8 cellular contexts compared by ENCODE assay signal in the genomic region with DNA sequence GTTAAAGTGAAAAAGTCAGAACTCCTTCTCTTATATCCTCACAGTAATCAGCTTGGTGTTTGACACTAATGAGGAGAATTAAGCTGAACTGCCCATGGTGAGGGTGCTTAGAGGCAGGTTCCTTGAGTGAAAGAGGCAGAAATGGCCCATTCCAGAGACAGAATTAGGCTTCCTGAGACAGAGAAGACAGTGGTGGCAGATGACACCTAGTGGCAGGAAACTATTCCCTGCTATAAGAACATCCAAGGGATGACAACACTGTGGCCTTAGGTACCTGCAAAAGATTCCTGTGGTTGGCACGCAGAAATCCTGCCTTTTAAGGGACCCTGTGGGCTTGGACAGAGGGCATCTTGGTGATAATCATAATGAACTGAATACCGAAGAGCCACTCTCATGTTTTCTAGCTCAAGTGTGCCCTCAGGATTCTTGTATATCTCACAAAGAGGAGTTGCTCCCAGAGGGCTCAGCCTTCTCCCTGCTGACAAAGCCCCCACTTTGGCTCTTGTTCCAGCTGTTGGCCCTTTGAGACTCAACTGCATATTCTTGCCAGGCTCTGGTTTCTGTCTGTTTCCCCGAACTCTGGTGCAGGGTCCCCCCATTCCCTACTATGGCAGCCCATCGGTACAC. TPM values are rescaled to one million over a fixed set of nuclear protein-coding genes. Genes with fewer than 3 reads are reported as not detected.
DNase-seq lines count a peak whose midpoint lies in the region; ATAC-seq, FAIRE-seq and TF ChIP-seq lines count a peak whose summit lies in the region.

No MANE protein-coding gene starts in this region.

- no peak overlapping the region for H3K9ac ChIP-seq in NT2/D1 (ENCODE audit: insufficient read length, low read depth)

- H3K9me3 ChIP-seq in NT2/D1 (ENCODE audit: insufficient read depth, low read length) (no peaks in the 10 kb centered on the region), left lung (no peaks in the 10 kb centered on the region)

- H3K27me3 ChIP-seq in NT2/D1 (ENCODE audit: insufficient read depth, insufficient read length) (no peaks in the 10 kb centered on the region), left lung (peaks cover 2 to 6% of the 10 kb centered on the region in 2 donors)

- ATAC-seq in left lung: peak; percentile 82

- H3K4me3 Mint-ChIP-seq in activated CD4-positive, alpha-beta T cell treated with anti-CD3 and anti-CD28 coated beads, Interleukin-2, amount 10 ng/mL, durations not matched to agents 24 days and 14 days: no peak overlapping the region
- H3K4me3 Mint-ChIP-seq in chondrocyte (ENCODE audit: unreplicated experiment): no peak overlapping the region

- H3K36me3 ChIP-seq in NT2/D1 (ENCODE audit: insufficient read depth, insufficient read length, low read length): no peaks in the 10 kb centered on the region
- no peaks in the 10 kb centered on the region for H3K36me3 ChIP-seq in left lung

- TF ChIP-seq CTCF in chondrocyte (IDR thresholded peaks at IDR 0.05) (peak; percentile 90), left lung (IDR thresholded peaks at IDR 0.05) (peak; percentile 55 to 57)

- DNase-seq in activated CD4-positive, alpha-beta T cell treated with anti-CD3 and anti-CD28 coated beads, Interleukin-2, amount 10 ng/mL, durations not matched to agents 24 days and 14 days: peak; percentile 71
- no peak for DNase-seq in activated CD4-positive, alpha-beta T cell treated with anti-CD3 and anti-CD28 coated beads, Interleukin-2, amount 50 U/mL, for 4 hours
- DNase-seq in NT2/D1 (ENCODE audit: low read depth, low spot score): peak; percentile 40
- DNase-seq in chondrocyte (ENCODE audit: low spot score): no peak
- peak in 1 of 2 donors; percentile 4 for DNase-seq in left lung
- peak; percentile 66 for DNase-seq in urothelium cell line (ENCODE audit: low spot score)
- DNase-seq in stimulated activated naive CD4-positive, alpha-beta T cell treated with Interleukin-2 at 50 U/mL for 16 hours (lab: John Stamatoyannopoulos, UW): no peak

- H3K27ac ChIP-seq in left lung: no peak overlapping the region

- TF ChIP-seq EP300 in Ishikawa (IDR thresholded peaks at IDR 0.05; ENCODE audit: borderline replicate concordance): no peak

- no peaks in the 10 kb centered on the region for H3K4me1 ChIP-seq in NT2/D1 (ENCODE audit: insufficient read depth, insufficient read length)
- H3K4me1 ChIP-seq in left lung: no peaks in the 10 kb centered on the region

- FAIRE-seq in urothelium cell line (lab: Jason Lieb, UNC): no peak

- no peaks in the 10 kb centered on the region for H3K36me3 Mint-ChIP-seq in activated CD4-positive, alpha-beta T cell treated with anti-CD3 and anti-CD28 coated beads, Interleukin-2, amount 10 ng/mL, durations not matched to agents 24 days and 14 days (ENCODE audit: low read depth)
- no peaks in the 10 kb centered on the region for H3K36me3 Mint-ChIP-seq in chondrocyte (ENCODE audit: low read depth)

- TF ChIP-seq RAD21 in Ishikawa (IDR thresholded peaks at IDR 0.05; ENCODE audit: low read depth): peak; percentile 79

- intact Hi-C loops in activated CD4-positive, alpha-beta T cell treated with anti-CD3 and anti-CD28 coated beads, Interleukin-2, amount 10 ng/mL, durations not matched to agents 24 days and 14 days (cut with micrococcal nuclease): loop anchor here (1.0 to 2.0 kb wide), 3 partner anchors 274 to 396 kb away; no protein-coding TSS in a partner anchor
- intact Hi-C loops in left lung (cut with DNase I): loop anchor here in 1 of 2 donors (5.0 kb wide), 1 partner anchor 319 kb away; no protein-coding TSS in a partner anchor

- H3K4me1 Mint-ChIP-seq in activated CD4-positive, alpha-beta T cell treated with anti-CD3 and anti-CD28 coated beads, Interleukin-2, amount 10 ng/mL, durations not matched to agents 24 days and 14 days: no peaks in the 10 kb centered on the region
- no peaks in the 10 kb centered on the region for H3K4me1 Mint-ChIP-seq in chondrocyte (ENCODE audit: low read depth)

- H3K4me3 ChIP-seq in NT2/D1 (ENCODE audit: insufficient read length, low read depth) (no peak overlapping the region), left lung (no peak overlapping the region)

- H3K27me3 Mint-ChIP-seq in activated CD4-positive, alpha-beta T cell treated with anti-CD3 and anti-CD28 coated beads, Interleukin-2, amount 10 ng/mL, durations not matched to agents 24 days and 14 days: peaks cover 51% of the 10 kb centered on the region
- peaks cover 6% of the 10 kb centered on the region for H3K27me3 Mint-ChIP-seq in chondrocyte (ENCODE audit: low read depth)

- no peaks in the 10 kb centered on the region for H3K9me3 Mint-ChIP-seq in activated CD4-positive, alpha-beta T cell treated with anti-CD3 and anti-CD28 coated beads, Interleukin-2, amount 10 ng/mL, durations not matched to agents 24 days and 14 days
- peaks cover 6% of the 10 kb centered on the region for H3K9me3 Mint-ChIP-seq in chondrocyte (ENCODE audit: low read depth)

- H3K27ac Mint-ChIP-seq in activated CD4-positive, alpha-beta T cell treated with anti-CD3 and anti-CD28 coated beads, Interleukin-2, amount 10 ng/mL, durations not matched to agents 24 days and 14 days: no peak overlapping the region
- H3K27ac Mint-ChIP-seq in chondrocyte (ENCODE audit: unreplicated experiment): no peak overlapping the region

TF ChIP-seq in Ishikawa, 13 proteins besides CTCF, POLR2A, EP300 and RAD21:
- TF ChIP-seq, protein P1, sequence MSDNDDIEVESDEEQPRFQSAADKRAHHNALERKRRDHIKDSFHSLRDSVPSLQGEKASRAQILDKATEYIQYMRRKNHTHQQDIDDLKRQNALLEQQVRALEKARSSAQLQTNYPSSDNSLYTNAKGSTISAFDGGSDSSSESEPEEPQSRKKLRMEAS (IDR thresholded peaks at IDR 0.05): no peak
- TF ChIP-seq NFIC (IDR thresholded peaks at IDR 0.05) (no peak), TCF12 (IDR thresholded peaks at IDR 0.05; ENCODE audit: low read depth) (no peak), YY1 (IDR thresholded peaks at IDR 0.05; ENCODE audit: low read depth) (no peak), CEBPB (IDR thresholded peaks at IDR 0.05) (no peak), FOXM1 (IDR thresholded peaks at IDR 0.05; ENCODE audit: borderline replicate concordance, low read depth) (no peak), TAF1 (IDR thresholded peaks at IDR 0.05; ENCODE audit: low read depth) (no peak), CREB1 (IDR thresholded peaks at IDR 0.05; ENCODE audit: low read depth) (no peak)
- TF ChIP-seq, protein P2, sequence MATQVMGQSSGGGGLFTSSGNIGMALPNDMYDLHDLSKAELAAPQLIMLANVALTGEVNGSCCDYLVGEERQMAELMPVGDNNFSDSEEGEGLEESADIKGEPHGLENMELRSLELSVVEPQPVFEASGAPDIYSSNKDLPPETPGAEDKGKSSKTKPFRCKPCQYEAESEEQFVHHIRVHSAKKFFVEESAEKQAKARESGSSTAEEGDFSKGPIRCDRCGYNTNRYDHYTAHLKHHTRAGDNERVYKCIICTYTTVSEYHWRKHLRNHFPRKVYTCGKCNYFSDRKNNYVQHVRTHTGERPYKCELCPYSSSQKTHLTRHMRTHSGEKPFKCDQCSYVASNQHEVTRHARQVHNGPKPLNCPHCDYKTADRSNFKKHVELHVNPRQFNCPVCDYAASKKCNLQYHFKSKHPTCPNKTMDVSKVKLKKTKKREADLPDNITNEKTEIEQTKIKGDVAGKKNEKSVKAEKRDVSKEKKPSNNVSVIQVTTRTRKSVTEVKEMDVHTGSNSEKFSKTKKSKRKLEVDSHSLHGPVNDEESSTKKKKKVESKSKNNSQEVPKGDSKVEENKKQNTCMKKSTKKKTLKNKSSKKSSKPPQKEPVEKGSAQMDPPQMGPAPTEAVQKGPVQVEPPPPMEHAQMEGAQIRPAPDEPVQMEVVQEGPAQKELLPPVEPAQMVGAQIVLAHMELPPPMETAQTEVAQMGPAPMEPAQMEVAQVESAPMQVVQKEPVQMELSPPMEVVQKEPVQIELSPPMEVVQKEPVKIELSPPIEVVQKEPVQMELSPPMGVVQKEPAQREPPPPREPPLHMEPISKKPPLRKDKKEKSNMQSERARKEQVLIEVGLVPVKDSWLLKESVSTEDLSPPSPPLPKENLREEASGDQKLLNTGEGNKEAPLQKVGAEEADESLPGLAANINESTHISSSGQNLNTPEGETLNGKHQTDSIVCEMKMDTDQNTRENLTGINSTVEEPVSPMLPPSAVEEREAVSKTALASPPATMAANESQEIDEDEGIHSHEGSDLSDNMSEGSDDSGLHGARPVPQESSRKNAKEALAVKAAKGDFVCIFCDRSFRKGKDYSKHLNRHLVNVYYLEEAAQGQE (IDR thresholded peaks at IDR 0.05; ENCODE audit: low read depth): no peak

RNA-seq across cellular contexts. Expression of a gene that starts 56.0 kb away (rescaled TPM):
- not detected in 2 replicates for total RNA-seq in activated CD4-positive, alpha-beta T cell treated with anti-CD3 and anti-CD28 coated beads, Interleukin-2, amount 10 ng/mL, durations not matched to agents 24 days and 14 days
- total RNA-seq in chondrocyte: not detected in 3 replicates
- 1 to 10 TPM; 1.2 to 2.5 TPM for total RNA-seq in left lung

Comparison
In these comparisons a context has a peak if more than half of its experiments do, and no peak if none do; other contexts are left out.
1. DNase-seq: peak in activated CD4-positive, alpha-beta T cell treated with anti-CD3 and anti-CD28 coated beads, Interleukin-2, amount 10 ng/mL, durations not matched to agents 24 days and 14 days (single experiment), NT2/D1 (single experiment) and urothelium cell line (single experiment); none in activated CD4-positive, alpha-beta T cell treated with anti-CD3 and anti-CD28 coated beads, Interleukin-2, amount 50 U/mL, for 4 hours (0 of 2), chondrocyte (single experiment) and stimulated activated naive CD4-positive, alpha-beta T cell treated with Interleukin-2 at 50 U/mL for 16 hours (single experiment).